ENCODE assay signal across 10 cellular contexts in genomic region chr17:79732804-79733691, GRCh38. TPM values are rescaled to one million over a fixed set of nuclear protein-coding genes. Genes with fewer than 3 reads are reported as not detected.
DNase-seq lines count a peak whose midpoint lies in the region; ATAC-seq, FAIRE-seq and TF ChIP-seq lines count a peak whose summit lies in the region.
"Had no signal": no experiment of that assay in that cellular context is flagged by ENCODE, and none has a peak within 500 bp of the region (broad histone marks: within the 10 kb centered on the region; RNA-seq: fewer than 3 reads in every experiment).

No MANE protein-coding gene starts in this region.

- in situ Hi-C loops in K562 (cut with MboI): no loop called here

- DNase-seq in CD4-positive, alpha-beta memory T cell: peak in 3 of 5 donors; percentile 27 to 44 (median 29)
- DNase-seq in HL-60 (ENCODE audit: low read depth in 1 of 2, low spot score in 1 of 2) (peak; percentile 14 to 16), K562 (ENCODE audit: extremely low read depth in 1 of 4, low spot score in 3 of 4) (no peak), naive B cell (no peak), ascending aorta (ENCODE audit: low spot score in 2 of 2) (no peak)

- H4K20me1 ChIP-seq in K562 (replicated peaks; ENCODE audit: control insufficient read depth, insufficient read depth, low read length): no peaks in the 10 kb centered on the region

- H3K27ac ChIP-seq in CD4-positive, alpha-beta memory T cell (ENCODE audit: low read depth, low read length): peak overlapping the region; percentile 21
- H3K27ac ChIP-seq in HL-60 (replicated peaks) (no peak overlapping the region), K562 (ENCODE audit: extremely low read depth, low read depth, low read length) (no peak overlapping the region), gastroesophageal sphincter (no peak overlapping the region), ascending aorta (no peak overlapping the region)
- H3K27ac ChIP-seq: epithelial cell of prostate, SK-N-MC had no signal

- H3K36me3 ChIP-seq in CD4-positive, alpha-beta memory T cell (ENCODE audit: insufficient read depth, low read length): no peaks in the 10 kb centered on the region
- H3K36me3 ChIP-seq in K562 (ENCODE audit: control insufficient read depth, insufficient read depth, low read length): no peaks in the 10 kb centered on the region
- H3K36me3 ChIP-seq in gastroesophageal sphincter: no peaks in the 10 kb centered on the region
- no peaks in the 10 kb centered on the region for H3K36me3 ChIP-seq in ascending aorta

- TF ChIP-seq CTCF in HL-60 (IDR thresholded peaks at IDR 0.05; ENCODE audit: insufficient read depth, low read length) (no peak), K562 (IDR thresholded peaks at IDR 0.05 in 2 of 3, conservative IDR thresholded peaks at IDR 0.05 in 1 of 3; ENCODE audit: insufficient read depth in 2 of 3, low read depth in 1 of 3, low read length in 3 of 3) (no peak), gastroesophageal sphincter (IDR thresholded peaks at IDR 0.05) (no peak), ascending aorta (IDR thresholded peaks at IDR 0.05) (no peak)

- H3K4me2 ChIP-seq in K562 (ENCODE audit: insufficient read depth, low read length): no peak overlapping the region; the same call in 1 of the 2 replicates

- H3K79me2 ChIP-seq in K562 (ENCODE audit: control insufficient read depth, insufficient read depth, low read length): no peaks in the 10 kb centered on the region

- 48% methylated on average over 34 of the region's 35 CpGs for WGBS in K562 (ENCODE audit: insufficient coverage, low coverage, missing lambda C conversion rate)
- 57% methylated on average over 5 to 8 of the region's 35 CpGs for WGBS in gastroesophageal sphincter (ENCODE audit: low coverage in 1 of 2), 2 donors

- CTCF ChIA-PET in CD4-positive, alpha-beta memory T cell (lab: Charles Lee; ENCODE audit: partially characterized antibody): interaction anchor here (1.1 to 1.8 kb wide), 2 partner anchors 9 to 13 kb away, joined by 3 to 11 read pairs; no protein-coding TSS in a partner anchor
- CTCF ChIA-PET in K562 (lab: Yijun Ruan, JAX; ENCODE audit: low intra/inter-chr PET ratio): no interaction called here

- peaks cover 5 to 30% (median 21%) of the 10 kb centered on the region in 4 donors for H3K4me1 Mint-ChIP-seq in CD4-positive, alpha-beta memory T cell
- peaks cover 19 to 48% (median 37%) of the 10 kb centered on the region in 3 donors for H3K4me1 Mint-ChIP-seq in naive B cell

- no TSS peak for BruUV-seq in K562 (replicated peaks; lab: Mats Ljungman, UMichigan)

- ATAC-seq in K562 (no peak), naive B cell (ENCODE audit: low read depth in 2 of 2) (peak; percentile 34 to 73), gastroesophageal sphincter (no peak), HG02884 (IDR thresholded peaks at IDR 0.05; ENCODE audit: unreplicated experiment) (no peak), GM18873 (IDR thresholded peaks at IDR 0.05; ENCODE audit: low FRiP score, unreplicated experiment) (no peak)

- TF ChIP-seq POLR2A in K562 (conservative IDR thresholded peaks at IDR 0.05) (no peak), gastroesophageal sphincter (IDR thresholded peaks at IDR 0.05) (no peak)

- peak overlapping the region in 5 of 7 donors; percentile 72 to 95 (median 87) for H3K27ac Mint-ChIP-seq in CD4-positive, alpha-beta memory T cell
- H3K27ac Mint-ChIP-seq in naive B cell: peak overlapping the region; percentile 54 to 98 (median 88)

- peaks cover 4% of the 10 kb centered on the region for H3K27me3 ChIP-seq in CD4-positive, alpha-beta memory T cell (ENCODE audit: insufficient read depth, low read length)
- peaks cover 2% of the 10 kb centered on the region for H3K27me3 ChIP-seq in HL-60 (ENCODE audit: insufficient read depth, poor library complexity, severe bottlenecking)
- peaks cover 11 to 28% of the 10 kb centered on the region in 2 experiments; a peak in 4 of 5 replicates for H3K27me3 ChIP-seq in K562 (ENCODE audit: control insufficient read depth in 2 of 2, insufficient read depth in 2 of 2, low read length in 2 of 2)
- H3K27me3 ChIP-seq in gastroesophageal sphincter: peaks cover 16% of the 10 kb centered on the region
- no peaks in the 10 kb centered on the region for H3K27me3 ChIP-seq in ascending aorta

- H3K4me1 ChIP-seq in CD4-positive, alpha-beta memory T cell (ENCODE audit: insufficient read depth, low read length): peaks cover 16% of the 10 kb centered on the region
- H3K4me1 ChIP-seq in K562 (replicated peaks in 1 of 2; ENCODE audit: control insufficient read depth in 2 of 2, insufficient read depth in 2 of 2, low read length in 2 of 2) (peaks cover 4 to 48% of the 10 kb centered on the region in 2 experiments; a peak in 3 of 5 replicates), gastroesophageal sphincter (peaks cover 0 to 11% (median 0%) of the 10 kb centered on the region in 3 donors), ascending aorta (peaks cover 0 to 3% of the 10 kb centered on the region in 2 donors)

- peaks cover 6 to 7% of the 10 kb centered on the region in 2 donors for H3K27me3 Mint-ChIP-seq in CD4-positive, alpha-beta memory T cell
- H3K27me3 Mint-ChIP-seq in naive B cell: peaks cover 3 to 18% (median 14%) of the 10 kb centered on the region in 3 donors

- TF ChIP-seq EP300 in K562 (IDR thresholded peaks at IDR 0.05; ENCODE audit: low read length): no peak
- no peak for TF ChIP-seq EP300 in gastroesophageal sphincter (IDR thresholded peaks at IDR 0.05)

- intact Hi-C loops in CD4-positive, alpha-beta memory T cell (cut with micrococcal nuclease): no loop called here
- intact Hi-C loops in K562 (cut with micrococcal nuclease): no loop called here
- intact Hi-C loops in ascending aorta (cut with DNase I): no loop called here

- H3K4me3 Mint-ChIP-seq in CD4-positive, alpha-beta memory T cell: peak overlapping the region in 6 of 8 donors; percentile 74 to 89 (median 78)
- peak overlapping the region; percentile 42 to 96 (median 90) for H3K4me3 Mint-ChIP-seq in naive B cell

- no peaks in the 10 kb centered on the region for H3K36me3 Mint-ChIP-seq in CD4-positive, alpha-beta memory T cell
- no peaks in the 10 kb centered on the region for H3K36me3 Mint-ChIP-seq in naive B cell

- no peak for TF ChIP-seq RAD21 in K562 (CRISPR knock-in tag; conservative IDR thresholded peaks at IDR 0.05 in 1 of 2, IDR thresholded peaks at IDR 0.05 in 1 of 2)

- H3K9me1 ChIP-seq in K562 (ENCODE audit: control insufficient read depth, insufficient read depth, low read length): no peaks in the 10 kb centered on the region

- H2AFZ ChIP-seq in K562 (ENCODE audit: low read depth, low read length): peak overlapping the region; percentile 48

- POLR2A ChIA-PET in CD4-positive, alpha-beta memory T cell (lab: Charles Lee; ENCODE audit: partially characterized antibody): no interaction called here
- POLR2A ChIA-PET in K562 (lab: Yijun Ruan, JAX): interaction anchor here (0.7 kb wide), 1 partner anchor 11 kb away, joined by 3 read pairs; no protein-coding TSS in a partner anchor

- no peak for FAIRE-seq in K562 (lab: Jason Lieb, UNC)

- no peak overlapping the region for H3K4me3 ChIP-seq in CD4-positive, alpha-beta memory T cell (ENCODE audit: low read length in 2 of 2)
- no peak overlapping the region for H3K4me3 ChIP-seq in HL-60 (replicated peaks; ENCODE audit: insufficient read depth, low read length)
- no peak overlapping the region for H3K4me3 ChIP-seq in K562
- H3K4me3 ChIP-seq in gastroesophageal sphincter: peak overlapping the region in 1 of 2 donors; percentile 20
- H3K4me3 ChIP-seq in ascending aorta: no peak overlapping the region
- H3K4me3 ChIP-seq: SK-N-MC had no signal

- peaks cover 0 to 3% (median 0%) of the 10 kb centered on the region in 8 donors for H3K9me3 Mint-ChIP-seq in CD4-positive, alpha-beta memory T cell
- no peaks in the 10 kb centered on the region for H3K9me3 Mint-ChIP-seq in naive B cell

- no peaks in the 10 kb centered on the region for H3K9me3 ChIP-seq in CD4-positive, alpha-beta memory T cell (ENCODE audit: control insufficient read depth in 1 of 2, low read length in 2 of 2)
- H3K9me3 ChIP-seq in K562 (replicated peaks; ENCODE audit: control insufficient read depth, insufficient read depth, low read depth, low read length) (no peaks in the 10 kb centered on the region), gastroesophageal sphincter (no peaks in the 10 kb centered on the region), ascending aorta (no peaks in the 10 kb centered on the region)

- peak overlapping the region in 1 of 2 experiments; percentile 71; a peak in 2 of 4 replicates for H3K9ac ChIP-seq in K562 (ENCODE audit: insufficient read depth in 1 of 2, low read depth in 2 of 2, low read length in 2 of 2)

RNA-seq across cellular contexts. Expression of gene ENPP7, which starts 2.3 kb away (rescaled TPM):
- total RNA-seq in CD4-positive, alpha-beta memory T cell: under 1 TPM in 1 of 2 experiments, not detected in 1; 0.20 TPM
- under 1 TPM in 1 of 2 donors, not detected in 1; 0.15 TPM for polyA plus RNA-seq in CD4-positive, alpha-beta memory T cell
- total RNA-seq in K562 (2011; cell fraction: chromatin; rRNA removed; ENCODE audit: low replicate concordance): not detected in 2 replicates
- total RNA-seq in K562 (2011; cell fraction: nucleolus; rRNA removed): not detected in 2 replicates
- total RNA-seq in K562 (2011; cell fraction: nucleoplasm; rRNA removed): not detected in 2 replicates
- total RNA-seq in K562 (2014; rRNA removed) (not detected in 2 replicates), K562 (2014; rRNA removed; fragmentation: Illumina TruSeq; extraction: Trizol) (not detected in 2 replicates), K562 (2015; rRNA removed; fragmentation: Illumina TruSeq; extraction: Trizol) (not detected in 2 replicates), K562 (2021) (not detected in 2 replicates), gastroesophageal sphincter (under 1 TPM in 1 of 4 donors, not detected in 3; 0.27 TPM), ascending aorta (2.2 TPM)
- polyA plus RNA-seq in K562 (2011; rRNA removed) (not detected in 2 replicates), K562 (2014; fragmentation: Illumina TruSeq; extraction: Trizol) (not detected in 2 replicates), K562 (2014; fragmentation: Nextera tagmentation; extraction: Ambion mirVana) (not detected), K562 (2014; rRNA removed) (not detected in 2 replicates), naive B cell (ENCODE audit: low read depth in 6 of 6) (under 1 TPM in 3 of 6 donors, not detected in 3; 0.13 to 0.32 (median 0.19) TPM)
- not detected in 2 replicates for polyA plus RNA-seq in K562 (2011; cell fraction: cytosol; rRNA removed)
- not detected in 2 replicates for polyA plus RNA-seq in K562 (2011; cell fraction: nucleus; rRNA removed)
- not detected in 2 replicates for polyA plus RNA-seq in K562 (2012)
- not detected in 2 replicates for polyA minus RNA-seq in K562 (2011; rRNA and poly(A)+ RNA removed)
- polyA minus RNA-seq in K562 (2011; cell fraction: cytosol; rRNA and poly(A)+ RNA removed): not detected in 2 replicates
- not detected in 2 replicates for polyA minus RNA-seq in K562 (2011; cell fraction: nucleus; rRNA and poly(A)+ RNA removed)

RNA-seq across cellular contexts. Expression of gene CBX2, which starts 44.9 kb away (rescaled TPM):
- total RNA-seq in CD4-positive, alpha-beta memory T cell: under 1 TPM; 0.06 to 0.44 TPM
- polyA plus RNA-seq in CD4-positive, alpha-beta memory T cell: not detected
- total RNA-seq in K562 (2011; cell fraction: chromatin; rRNA removed; ENCODE audit: low replicate concordance): 20.1 and 55.7 TPM in 2 replicates
- total RNA-seq in K562 (2011; cell fraction: nucleolus; rRNA removed): 37.1 and 52.4 TPM in 2 replicates
- 27.8 and 34.1 TPM in 2 replicates for total RNA-seq in K562 (2011; cell fraction: nucleoplasm; rRNA removed)
- total RNA-seq in K562 (2014; rRNA removed) (18.2 and 23.6 TPM in 2 replicates), K562 (2014; rRNA removed; fragmentation: Illumina TruSeq; extraction: Trizol) (6.9 and 8.4 TPM in 2 replicates), K562 (2015; rRNA removed; fragmentation: Illumina TruSeq; extraction: Trizol) (16.5 and 18.1 TPM in 2 replicates), K562 (2021) (26.9 and 28.5 TPM in 2 replicates), gastroesophageal sphincter (1 to 10 TPM in 3 of 4 donors, under 1 TPM in 1; 0.81 to 2.5 (median 2.0) TPM), ascending aorta (4.6 TPM)
- polyA plus RNA-seq in K562 (2011; rRNA removed) (13.9 and 18.3 TPM in 2 replicates), K562 (2014; fragmentation: Illumina TruSeq; extraction: Trizol) (13.9 and 16.9 TPM in 2 replicates), K562 (2014; fragmentation: Nextera tagmentation; extraction: Ambion mirVana) (1 to 10 TPM in 1 of 2 experiments, under 1 TPM in 1; 0.66 to 1.0 TPM), K562 (2014; rRNA removed) (17.4 and 18.4 TPM in 2 replicates), naive B cell (ENCODE audit: low read depth in 6 of 6) (under 1 TPM in 1 of 6 donors, not detected in 5; 0.09 TPM)
- polyA plus RNA-seq in K562 (2011; cell fraction: cytosol; rRNA removed): 17.2 and 30.0 TPM in 2 replicates
- polyA plus RNA-seq in K562 (2011; cell fraction: nucleus; rRNA removed): 35.0 and 55.5 TPM in 2 replicates
- polyA plus RNA-seq in K562 (2012): 13.0 and 18.6 TPM in 2 replicates
- 10.0 and 14.9 TPM in 2 replicates for polyA minus RNA-seq in K562 (2011; rRNA and poly(A)+ RNA removed)
- 20.6 and 24.0 TPM in 2 replicates for polyA minus RNA-seq in K562 (2011; cell fraction: cytosol; rRNA and poly(A)+ RNA removed)
- 18.0 and 19.1 TPM in 2 replicates for polyA minus RNA-seq in K562 (2011; cell fraction: nucleus; rRNA and poly(A)+ RNA removed)

Comparison
In these comparisons a context has a peak if more than half of its experiments do, and no peak if none do; other contexts are left out.
1. DNase-seq: peak in CD4-positive, alpha-beta memory T cell (3 of 5) and HL-60 (2 of 2); none in K562 (0 of 4), naive B cell (single experiment) and ascending aorta (0 of 2).
2. ATAC-seq: peak in naive B cell (2 of 2); none in K562 (single experiment), gastroesophageal sphincter (single experiment), HG02884 (single experiment) and GM18873 (single experiment).